In the genomic region with DNA sequence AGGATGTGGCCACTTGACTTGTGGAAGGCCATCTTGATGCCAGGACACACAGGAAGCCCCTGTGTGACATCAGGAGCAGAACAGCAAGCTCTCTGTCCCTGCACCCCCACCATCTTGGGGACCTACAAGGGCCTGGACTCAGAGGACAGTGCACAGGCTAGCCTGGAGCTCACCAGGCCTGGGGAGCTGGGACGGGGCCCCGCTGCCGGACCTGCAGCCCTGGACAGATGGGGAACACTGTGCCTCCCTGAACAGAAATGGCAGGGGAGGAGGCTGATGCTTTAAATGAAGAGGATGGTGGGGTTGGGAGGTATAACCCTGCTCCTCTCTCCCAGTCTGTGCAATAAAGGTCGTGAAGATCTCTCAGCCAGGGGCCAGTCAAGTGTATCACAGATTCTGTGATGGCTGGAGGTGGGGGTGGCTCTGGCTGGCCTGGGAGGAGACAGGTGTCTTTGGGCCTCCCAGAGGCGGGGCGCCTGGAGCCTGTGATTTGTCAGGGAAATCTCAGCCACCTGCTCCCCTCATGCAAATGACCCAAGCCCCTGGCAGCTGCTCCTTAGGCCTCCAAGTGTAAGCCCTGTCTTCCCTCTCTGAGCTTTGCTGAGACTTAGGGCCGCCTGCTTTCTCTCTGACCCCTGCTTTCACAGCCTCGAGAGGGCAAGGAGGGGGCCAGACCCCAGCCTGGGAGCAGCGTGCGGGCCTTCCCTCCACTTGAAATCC, we compare ENCODE assay signal across 9 cellular contexts. TPM values are rescaled to one million over a fixed set of nuclear protein-coding genes. Genes with fewer than 3 reads are reported as not detected.
DNase-seq lines count a peak whose midpoint lies in the region; ATAC-seq lines count a peak whose summit lies in the region.
"Had no signal": no experiment of that assay in that cellular context is flagged by ENCODE, and none has a peak within 500 bp of the region (broad histone marks: within the 10 kb centered on the region; RNA-seq: fewer than 3 reads in every experiment).

No MANE protein-coding gene starts in this region.

- no peaks in the 10 kb centered on the region for H3K36me3 Mint-ChIP-seq in activated naive CD4-positive, alpha-beta T cell treated with anti-CD3 and anti-CD28 coated beads for 36 hours (ENCODE audit: low read depth)
- H3K36me3 Mint-ChIP-seq in activated naive CD4-positive, alpha-beta T cell treated with anti-CD3 and anti-CD28 coated beads, Interleukin-2, amount 10 ng/mL, durations not matched to agents 7 days and 5 days: no peaks in the 10 kb centered on the region
- no peaks in the 10 kb centered on the region for H3K36me3 Mint-ChIP-seq in stimulated activated memory B cell treated with anti-CD40 and anti-IgM and Interleukin-4, amounts not matched to agents 10 μg/mL and 1 μg/mL and 100 μg/mL, for 72 hours
- H3K36me3 Mint-ChIP-seq in activated T-helper 2 cell treated with anti-CD3 and anti-CD28 coated beads, Interferon-gamma antibody, Interleukin-2, Interleukin-4, amounts not matched to agents 10 μg/mL and 5 μg/mL and 100 μg/mL, durations not matched to agents 14 hours and 24 hours and 36 hours (ENCODE audit: low read depth): no peaks in the 10 kb centered on the region

- no peak for DNase-seq in activated naive CD4-positive, alpha-beta T cell treated with anti-CD3 and anti-CD28 coated beads for 36 hours
- DNase-seq in activated naive CD4-positive, alpha-beta T cell treated with anti-CD3 and anti-CD28 coated beads, Interleukin-2, amount 10 ng/mL, durations not matched to agents 7 days and 5 days: no peak
- DNase-seq in NCI-H526 (lab: John Stamatoyannopoulos, UW) (peak; percentile 77 to 93), pons (ENCODE audit: low spot score) (no peak)
- DNase-seq in activated T-helper 2 cell treated with anti-CD3 and anti-CD28 coated beads, Interferon-gamma antibody, Interleukin-2, Interleukin-4, amounts not matched to agents 10 μg/mL and 5 μg/mL and 100 μg/mL, durations not matched to agents 14 hours and 24 hours and 36 hours (ENCODE audit: low spot score): no peak
- DNase-seq: stimulated activated CD4-positive, alpha-beta T cell treated with anti-CD3 and anti-CD28 coated beads, Interleukin-4, amount 100 ng/mL, for 4 hours had no signal

- H3K4me1 Mint-ChIP-seq in activated naive CD4-positive, alpha-beta T cell treated with anti-CD3 and anti-CD28 coated beads for 36 hours (ENCODE audit: low read depth): peaks cover 3% of the 10 kb centered on the region
- H3K4me1 Mint-ChIP-seq in activated naive CD4-positive, alpha-beta T cell treated with anti-CD3 and anti-CD28 coated beads, Interleukin-2, amount 10 ng/mL, durations not matched to agents 7 days and 5 days: peaks cover 4% of the 10 kb centered on the region
- peaks cover 34% of the 10 kb centered on the region for H3K4me1 Mint-ChIP-seq in stimulated activated memory B cell treated with anti-CD40 and anti-IgM and Interleukin-4, amounts not matched to agents 10 μg/mL and 1 μg/mL and 100 μg/mL, for 72 hours
- peaks cover 2% of the 10 kb centered on the region for H3K4me1 Mint-ChIP-seq in activated T-helper 2 cell treated with anti-CD3 and anti-CD28 coated beads, Interferon-gamma antibody, Interleukin-2, Interleukin-4, amounts not matched to agents 10 μg/mL and 5 μg/mL and 100 μg/mL, durations not matched to agents 14 hours and 24 hours and 36 hours (ENCODE audit: low read depth)

- H3K27me3 Mint-ChIP-seq in activated naive CD4-positive, alpha-beta T cell treated with anti-CD3 and anti-CD28 coated beads for 36 hours (ENCODE audit: low read depth): no peaks in the 10 kb centered on the region
- H3K27me3 Mint-ChIP-seq in activated naive CD4-positive, alpha-beta T cell treated with anti-CD3 and anti-CD28 coated beads, Interleukin-2, amount 10 ng/mL, durations not matched to agents 7 days and 5 days: peaks cover 25% of the 10 kb centered on the region
- no peaks in the 10 kb centered on the region for H3K27me3 Mint-ChIP-seq in stimulated activated memory B cell treated with anti-CD40 and anti-IgM and Interleukin-4, amounts not matched to agents 10 μg/mL and 1 μg/mL and 100 μg/mL, for 72 hours
- no peaks in the 10 kb centered on the region for H3K27me3 Mint-ChIP-seq in activated T-helper 2 cell treated with anti-CD3 and anti-CD28 coated beads, Interferon-gamma antibody, Interleukin-2, Interleukin-4, amounts not matched to agents 10 μg/mL and 5 μg/mL and 100 μg/mL, durations not matched to agents 14 hours and 24 hours and 36 hours (ENCODE audit: low read depth)

- no peaks in the 10 kb centered on the region for H3K9me3 Mint-ChIP-seq in activated naive CD4-positive, alpha-beta T cell treated with anti-CD3 and anti-CD28 coated beads for 36 hours
- no peaks in the 10 kb centered on the region for H3K9me3 Mint-ChIP-seq in activated naive CD4-positive, alpha-beta T cell treated with anti-CD3 and anti-CD28 coated beads, Interleukin-2, amount 10 ng/mL, durations not matched to agents 7 days and 5 days
- no peaks in the 10 kb centered on the region for H3K9me3 Mint-ChIP-seq in stimulated activated memory B cell treated with anti-CD40 and anti-IgM and Interleukin-4, amounts not matched to agents 10 μg/mL and 1 μg/mL and 100 μg/mL, for 72 hours
- H3K9me3 Mint-ChIP-seq in activated T-helper 2 cell treated with anti-CD3 and anti-CD28 coated beads, Interferon-gamma antibody, Interleukin-2, Interleukin-4, amounts not matched to agents 10 μg/mL and 5 μg/mL and 100 μg/mL, durations not matched to agents 14 hours and 24 hours and 36 hours: no peaks in the 10 kb centered on the region

- CTCF ChIA-PET in activated naive CD4-positive, alpha-beta T cell treated with anti-CD3 and anti-CD28 coated beads for 36 hours (lab: Charles Lee): interaction anchor here (0.8 to 1.9 kb wide), 4 partner anchors 14 to 192 kb away, joined by 3 to 6 read pairs (median 5); a partner anchor contains a TSS
- CTCF ChIA-PET in activated naive CD4-positive, alpha-beta T cell treated with anti-CD3 and anti-CD28 coated beads, Interleukin-2, amount 10 ng/mL, durations not matched to agents 7 days and 5 days (lab: Charles Lee): interaction anchor here (0.9 to 2.3 kb wide), 5 partner anchors 11 to 269 kb away, joined by 3 to 7 read pairs (median 4); a partner anchor contains a TSS

- no peak overlapping the region for H3K4me3 Mint-ChIP-seq in activated naive CD4-positive, alpha-beta T cell treated with anti-CD3 and anti-CD28 coated beads for 36 hours
- no peak overlapping the region for H3K4me3 Mint-ChIP-seq in activated naive CD4-positive, alpha-beta T cell treated with anti-CD3 and anti-CD28 coated beads, Interleukin-2, amount 10 ng/mL, durations not matched to agents 7 days and 5 days
- no peak overlapping the region for H3K4me3 Mint-ChIP-seq in stimulated activated memory B cell treated with anti-CD40 and anti-IgM and Interleukin-4, amounts not matched to agents 10 μg/mL and 1 μg/mL and 100 μg/mL, for 72 hours
- H3K4me3 Mint-ChIP-seq in activated T-helper 2 cell treated with anti-CD3 and anti-CD28 coated beads, Interferon-gamma antibody, Interleukin-2, Interleukin-4, amounts not matched to agents 10 μg/mL and 5 μg/mL and 100 μg/mL, durations not matched to agents 14 hours and 24 hours and 36 hours (ENCODE audit: low read depth): no peak overlapping the region

- peak; percentile 76 for ATAC-seq in HG02870 (IDR thresholded peaks at IDR 0.05; ENCODE audit: unreplicated experiment)
- ATAC-seq in stimulated activated memory B cell treated with anti-CD40 and anti-IgM and Interleukin-4, amounts not matched to agents 10 μg/mL and 1 μg/mL and 100 μg/mL, for 72 hours: peak; percentile 80
- no peak for ATAC-seq in HG03457 (IDR thresholded peaks at IDR 0.05; ENCODE audit: unreplicated experiment)

- H3K27ac Mint-ChIP-seq in activated naive CD4-positive, alpha-beta T cell treated with anti-CD3 and anti-CD28 coated beads for 36 hours: peak overlapping the region; percentile 36
- H3K27ac Mint-ChIP-seq in activated naive CD4-positive, alpha-beta T cell treated with anti-CD3 and anti-CD28 coated beads, Interleukin-2, amount 10 ng/mL, durations not matched to agents 7 days and 5 days: no peak overlapping the region
- peak overlapping the region; percentile 55 for H3K27ac Mint-ChIP-seq in stimulated activated memory B cell treated with anti-CD40 and anti-IgM and Interleukin-4, amounts not matched to agents 10 μg/mL and 1 μg/mL and 100 μg/mL, for 72 hours
- no peak overlapping the region for H3K27ac Mint-ChIP-seq in activated T-helper 2 cell treated with anti-CD3 and anti-CD28 coated beads, Interferon-gamma antibody, Interleukin-2, Interleukin-4, amounts not matched to agents 10 μg/mL and 5 μg/mL and 100 μg/mL, durations not matched to agents 14 hours and 24 hours and 36 hours

- intact Hi-C loops in activated naive CD4-positive, alpha-beta T cell treated with anti-CD3 and anti-CD28 coated beads for 36 hours (cut with micrococcal nuclease): no loop called here
- intact Hi-C loops in activated T-helper 2 cell treated with anti-CD3 and anti-CD28 coated beads, Interferon-gamma antibody, Interleukin-2, Interleukin-4, amounts not matched to agents 10 μg/mL and 5 μg/mL and 100 μg/mL, durations not matched to agents 14 hours and 24 hours and 36 hours (cut with micrococcal nuclease): no loop called here

RNA-seq across cellular contexts. Expression of a gene that starts 1.1 kb away (rescaled TPM):
- under 1 TPM; 0.48 to 0.54 TPM for total RNA-seq in activated naive CD4-positive, alpha-beta T cell treated with anti-CD3 and anti-CD28 coated beads for 36 hours
- total RNA-seq in activated T-helper 2 cell treated with anti-CD3 and anti-CD28 coated beads, Interferon-gamma antibody, Interleukin-2, Interleukin-4, amounts not matched to agents 10 μg/mL and 5 μg/mL and 100 μg/mL, durations not matched to agents 14 hours and 24 hours and 36 hours: 1.2 and 1.3 TPM in 2 replicates

RNA-seq across cellular contexts. Expression of a gene that starts 11.4 kb away (rescaled TPM):
- total RNA-seq in activated naive CD4-positive, alpha-beta T cell treated with anti-CD3 and anti-CD28 coated beads for 36 hours: 1 to 10 TPM; 1.9 to 2.0 TPM
- 5.2 and 5.3 TPM in 2 replicates for total RNA-seq in activated T-helper 2 cell treated with anti-CD3 and anti-CD28 coated beads, Interferon-gamma antibody, Interleukin-2, Interleukin-4, amounts not matched to agents 10 μg/mL and 5 μg/mL and 100 μg/mL, durations not matched to agents 14 hours and 24 hours and 36 hours

RNA-seq across cellular contexts. Expression of a gene that starts 11.4 kb away (rescaled TPM):
- total RNA-seq in activated naive CD4-positive, alpha-beta T cell treated with anti-CD3 and anti-CD28 coated beads for 36 hours: 100 to 1,000 TPM; 106 to 108 TPM
- total RNA-seq in activated T-helper 2 cell treated with anti-CD3 and anti-CD28 coated beads, Interferon-gamma antibody, Interleukin-2, Interleukin-4, amounts not matched to agents 10 μg/mL and 5 μg/mL and 100 μg/mL, durations not matched to agents 14 hours and 24 hours and 36 hours: 41.6 and 42.1 TPM in 2 replicates

RNA-seq across cellular contexts. Expression of a gene that starts 12.3 kb away (rescaled TPM):
- total RNA-seq in activated naive CD4-positive, alpha-beta T cell treated with anti-CD3 and anti-CD28 coated beads for 36 hours: 100 to 1,000 TPM; 115 to 123 TPM
- 133 and 134 TPM in 2 replicates for total RNA-seq in activated T-helper 2 cell treated with anti-CD3 and anti-CD28 coated beads, Interferon-gamma antibody, Interleukin-2, Interleukin-4, amounts not matched to agents 10 μg/mL and 5 μg/mL and 100 μg/mL, durations not matched to agents 14 hours and 24 hours and 36 hours

RNA-seq across cellular contexts. Expression of a gene that starts 18.0 kb away (rescaled TPM):
- under 1 TPM in 1 of 2 experiments, not detected in 1; 0.24 TPM for total RNA-seq in activated naive CD4-positive, alpha-beta T cell treated with anti-CD3 and anti-CD28 coated beads for 36 hours
- total RNA-seq in activated T-helper 2 cell treated with anti-CD3 and anti-CD28 coated beads, Interferon-gamma antibody, Interleukin-2, Interleukin-4, amounts not matched to agents 10 μg/mL and 5 μg/mL and 100 μg/mL, durations not matched to agents 14 hours and 24 hours and 36 hours: 0.11 and 0.30 TPM in 2 replicates

Comparison
In these comparisons a context has a peak if more than half of its experiments do, and no peak if none do; other contexts are left out.
1. H3K27ac Mint-ChIP-seq: peak in activated naive CD4-positive, alpha-beta T cell treated with anti-CD3 and anti-CD28 coated beads for 36 hours (single experiment) and stimulated activated memory B cell treated with anti-CD40 and anti-IgM and Interleukin-4, amounts not matched to agents 10 μg/mL and 1 μg/mL and 100 μg/mL, for 72 hours (single experiment); none in activated naive CD4-positive, alpha-beta T cell treated with anti-CD3 and anti-CD28 coated beads, Interleukin-2, amount 10 ng/mL, durations not matched to agents 7 days and 5 days (single experiment) and activated T-helper 2 cell treated with anti-CD3 and anti-CD28 coated beads, Interferon-gamma antibody, Interleukin-2, Interleukin-4, amounts not matched to agents 10 μg/mL and 5 μg/mL and 100 μg/mL, durations not matched to agents 14 hours and 24 hours and 36 hours (single experiment).
2. DNase-seq: peak in NCI-H526 (2 of 2); none in activated naive CD4-positive, alpha-beta T cell treated with anti-CD3 and anti-CD28 coated beads for 36 hours (single experiment), activated naive CD4-positive, alpha-beta T cell treated with anti-CD3 and anti-CD28 coated beads, Interleukin-2, amount 10 ng/mL, durations not matched to agents 7 days and 5 days (single experiment), pons (single experiment) and activated T-helper 2 cell treated with anti-CD3 and anti-CD28 coated beads, Interferon-gamma antibody, Interleukin-2, Interleukin-4, amounts not matched to agents 10 μg/mL and 5 μg/mL and 100 μg/mL, durations not matched to agents 14 hours and 24 hours and 36 hours (single experiment).